ENCODE assay signal across 8 cellular contexts in genomic region chr10:132482090-132482489, GRCh38. TPM values are rescaled to one million over a fixed set of nuclear protein-coding genes. Genes with fewer than 3 reads are reported as not detected.
A peak's percentile ranks its signal among the peaks of the same experiment; 100 is the strongest.
DNase-seq lines count a peak whose midpoint lies in the region; ATAC-seq and TF ChIP-seq lines count a peak whose summit lies in the region.
"Had no signal": no experiment of that assay in that cellular context is flagged by ENCODE, and none has a peak within 500 bp of the region (broad histone marks: within the 10 kb centered on the region; RNA-seq: fewer than 3 reads in every experiment).

No MANE protein-coding gene starts in this region.

- H3K4me3 ChIP-seq in HUES64 (ENCODE audit: low read length) (no peak overlapping the region), cardiac fibroblast (replicated peaks in 1 of 2; ENCODE audit: low read depth in 2 of 2, low read length in 2 of 2) (no peak overlapping the region)

- WGBS in HUES64 = 49% methylated on average over 6 of the region's 6 CpGs

- peak overlapping the region; percentile 42; the same call in 1 of the 2 replicates for H3K27ac ChIP-seq in HUES64 (ENCODE audit: low read depth, low read length)

- H3K9ac ChIP-seq in HUES64 (ENCODE audit: low read depth, low read length) = no peak overlapping the region; the same call in 1 of the 2 replicates

- no peaks in the 10 kb centered on the region for H3K9me3 ChIP-seq in HUES64 (ENCODE audit: insufficient read depth, low read depth, low read length)

- H3K27me3 ChIP-seq in HUES64 (ENCODE audit: insufficient read depth, low read length) = no peaks in the 10 kb centered on the region

- H3K36me3 ChIP-seq in HUES64 (ENCODE audit: insufficient read depth, low read length) = no peaks in the 10 kb centered on the region

- H3K4me1 Mint-ChIP-seq in type B pancreatic cell (ENCODE audit: unreplicated experiment) = peaks cover 14% of the 10 kb centered on the region

- peaks cover 20% of the 10 kb centered on the region for H3K27me3 Mint-ChIP-seq in type B pancreatic cell

- peak overlapping the region; percentile 25 for H3K27ac Mint-ChIP-seq in type B pancreatic cell

- DNase-seq in cardiac fibroblast (ENCODE audit: low read depth in 2 of 2) (peak; percentile 66 to 67), kidney tubule cell (ENCODE audit: low spot score) (peak; percentile 60), type B pancreatic cell (ENCODE audit: extremely low spot score, unreplicated experiment) (no peak), NCI-H1694 treated with DMSO at 0.1 percent for 48 hours (lab: John Stamatoyannopoulos, UW) (no peak), NCI-H2196 (lab: John Stamatoyannopoulos, UW; ENCODE audit: unreplicated experiment) (no peak)
- DNase-seq: stimulated activated CD4-positive, alpha-beta T cell treated with anti-CD3 and anti-CD28 coated beads, Interleukin-12 subunit alpha, Interleukin-12 subunit beta, amount 100 ng/mL, for 4 hours had no signal

- TF ChIP-seq CTCF in cardiac fibroblast (IDR thresholded peaks at IDR 0.05; ENCODE audit: low read depth, low read length) (no peak), type B pancreatic cell (conservative IDR thresholded peaks at IDR 0.05) (no peak)

- H3K4me1 ChIP-seq in HUES64 (ENCODE audit: insufficient read depth, low read length) = peaks cover 10% of the 10 kb centered on the region; the same call in 1 of the 2 replicates

- peaks cover 6% of the 10 kb centered on the region for H3K9me3 Mint-ChIP-seq in type B pancreatic cell

- no peak for ATAC-seq in GM18520 (IDR thresholded peaks at IDR 0.05; ENCODE audit: unreplicated experiment)

- H3K4me3 Mint-ChIP-seq in type B pancreatic cell = no peak overlapping the region

- H3K36me3 Mint-ChIP-seq in type B pancreatic cell = no peaks in the 10 kb centered on the region

RNA-seq across cellular contexts. Expression of gene INPP5A, which starts 55.5 kb away (rescaled TPM):
- 19.1 TPM for polyA plus RNA-seq in HUES64 (2013, experiment 1 of 2)
- 18.4 TPM for polyA plus RNA-seq in HUES64 (2013, experiment 2 of 2)
- total RNA-seq in type B pancreatic cell (ENCODE audit: low replicate concordance) = 26.2 and 26.6 TPM in 2 replicates

Comparison
In these comparisons a context has a peak if more than half of its experiments do, and no peak if none do; other contexts are left out.
1. DNase-seq: peak in cardiac fibroblast (2 of 2) and kidney tubule cell (single experiment); none in type B pancreatic cell (single experiment), NCI-H1694 treated with DMSO at 0.1 percent for 48 hours (single experiment) and NCI-H2196 (single experiment).